Comparison of ENCODE assay signal across 9 cellular contexts in genomic region chr19:3275583-3276340, GRCh38. TPM values are rescaled to one million over a fixed set of nuclear protein-coding genes. Genes with fewer than 3 reads are reported as not detected.
DNase-seq lines count a peak whose midpoint lies in the region; ATAC-seq and TF ChIP-seq lines count a peak whose summit lies in the region.
"Had no signal": no experiment of that assay in that cellular context is flagged by ENCODE, and none has a peak within 500 bp of the region (broad histone marks: within the 10 kb centered on the region; RNA-seq: fewer than 3 reads in every experiment).

No MANE protein-coding gene starts in this region.

- intact Hi-C loops in stomach (cut with DNase I; ENCODE audit: low total_unique reads) = no loop called here

- H3K79me2 ChIP-seq in neural progenitor cell (ENCODE audit: low read depth) = no peaks in the 10 kb centered on the region

- H3K9ac ChIP-seq in neural progenitor cell = no peak overlapping the region

- H3K36me3 Mint-ChIP-seq in IgD-negative memory B cell (no peaks in the 10 kb centered on the region), neural progenitor cell (peaks cover 4% of the 10 kb centered on the region)

- H3K4me3 ChIP-seq in neural progenitor cell = peak overlapping the region; percentile 58
- peak overlapping the region; percentile 39 to 53 (median 42) for H3K4me3 ChIP-seq in stomach

- peaks cover 30% of the 10 kb centered on the region for H3K27me3 Mint-ChIP-seq in IgD-negative memory B cell
- H3K27me3 Mint-ChIP-seq in neural progenitor cell (ENCODE audit: insufficient read depth, low read depth) = peaks cover 15% of the 10 kb centered on the region

- DNase-seq in DMS153 treated with DMSO at 0.1 percent for 48 hours (lab: John Stamatoyannopoulos, UW; ENCODE audit: unreplicated experiment) = peak; percentile 77
- DNase-seq in RKO (ENCODE audit: low spot score) = peak; percentile 86
- DNase-seq in activated T-cell treated with anti-CD3 and anti-CD28 coated beads, Interleukin-2, amount 50 U/mL, for 48 hours = peak; percentile 94 to 95
- peak; percentile 66 for DNase-seq in fibroblast of gingiva (ENCODE audit: low read depth)
- peak; percentile 97 for DNase-seq in neural progenitor cell (ENCODE audit: low spot score)
- peak; percentile 84 for DNase-seq in stomach

- H3K27ac ChIP-seq in neural progenitor cell = peak overlapping the region; percentile 31
- peak overlapping the region in 1 of 5 donors; percentile 4 for H3K27ac ChIP-seq in stomach
- H3K27ac ChIP-seq: epithelial cell of prostate had no signal

- no peak for TF ChIP-seq POLR2A in stomach (IDR thresholded peaks at IDR 0.05)

- H3K36me3 ChIP-seq in neural progenitor cell (no peaks in the 10 kb centered on the region), stomach (peaks cover 0 to 5% (median 0%) of the 10 kb centered on the region in 4 donors)

- WGBS in stomach, 5 donors = 1 to 9% (median 2%) methylated on average over 19 to 45 of the region's 45 CpGs

- H3K9me3 ChIP-seq in neural progenitor cell (ENCODE audit: low read depth) = no peaks in the 10 kb centered on the region
- H3K9me3 ChIP-seq in stomach = peaks cover 0 to 15% (median 14%) of the 10 kb centered on the region in 4 donors

- peak overlapping the region; percentile 76 for H2AFZ ChIP-seq in neural progenitor cell (replicated peaks)

- H3K27ac Mint-ChIP-seq in IgD-negative memory B cell (no peak overlapping the region), neural progenitor cell (no peak overlapping the region)

- peaks cover 39% of the 10 kb centered on the region for H4K20me1 ChIP-seq in neural progenitor cell (ENCODE audit: low read depth)

- ATAC-seq in HG02763 (IDR thresholded peaks at IDR 0.05; ENCODE audit: unreplicated experiment) = no peak

- peak overlapping the region; percentile 76 for H3K4me2 ChIP-seq in neural progenitor cell

- H3F3A ChIP-seq in neural progenitor cell (ENCODE audit: low read depth) = peaks cover 21% of the 10 kb centered on the region

- peaks cover 0 to 7% (median 0%) of the 10 kb centered on the region in 3 donors for H3K9me3 Mint-ChIP-seq in IgD-negative memory B cell
- H3K9me3 Mint-ChIP-seq in neural progenitor cell = peaks cover 2% of the 10 kb centered on the region

- TF ChIP-seq CTCF in neural progenitor cell (IDR thresholded peaks at IDR 0.05) (peak; percentile 82), stomach (IDR thresholded peaks at IDR 0.05) (peak in 1 of 7 experiments; percentile 14)

- peak overlapping the region in 3 of 4 donors; percentile 73 to 87 (median 81) for H3K4me3 Mint-ChIP-seq in IgD-negative memory B cell
- peak overlapping the region; percentile 82 for H3K4me3 Mint-ChIP-seq in neural progenitor cell

- no peak for TF ChIP-seq EP300 in stomach (IDR thresholded peaks at IDR 0.05)

- H3K27me3 ChIP-seq in neural progenitor cell (peaks cover under 1% of the 10 kb centered on the region), stomach (peaks cover 0 to 97% (median 53%) of the 10 kb centered on the region in 3 donors)

- peaks cover 8% of the 10 kb centered on the region for H3K4me1 ChIP-seq in neural progenitor cell
- peaks cover 8 to 19% (median 15%) of the 10 kb centered on the region in 4 donors for H3K4me1 ChIP-seq in stomach

- peaks cover 0 to 5% (median 4%) of the 10 kb centered on the region in 3 donors for H3K4me1 Mint-ChIP-seq in IgD-negative memory B cell
- peaks cover 22% of the 10 kb centered on the region for H3K4me1 Mint-ChIP-seq in neural progenitor cell

RNA-seq across cellular contexts. Expression of gene CELF5, which starts 51.3 kb away (rescaled TPM):
- polyA plus RNA-seq in IgD-negative memory B cell = not detected
- total RNA-seq in neural progenitor cell (ENCODE audit: low replicate concordance) = 7.9 and 16.1 TPM in 2 replicates
- total RNA-seq in stomach = under 1 TPM in 1 of 5 donors, not detected in 4; 0.18 TPM
- under 1 TPM in 1 of 3 donors, not detected in 2; 0.18 TPM for polyA plus RNA-seq in stomach
